ENCODE assay signal across 8 cellular contexts in the genomic region with DNA sequence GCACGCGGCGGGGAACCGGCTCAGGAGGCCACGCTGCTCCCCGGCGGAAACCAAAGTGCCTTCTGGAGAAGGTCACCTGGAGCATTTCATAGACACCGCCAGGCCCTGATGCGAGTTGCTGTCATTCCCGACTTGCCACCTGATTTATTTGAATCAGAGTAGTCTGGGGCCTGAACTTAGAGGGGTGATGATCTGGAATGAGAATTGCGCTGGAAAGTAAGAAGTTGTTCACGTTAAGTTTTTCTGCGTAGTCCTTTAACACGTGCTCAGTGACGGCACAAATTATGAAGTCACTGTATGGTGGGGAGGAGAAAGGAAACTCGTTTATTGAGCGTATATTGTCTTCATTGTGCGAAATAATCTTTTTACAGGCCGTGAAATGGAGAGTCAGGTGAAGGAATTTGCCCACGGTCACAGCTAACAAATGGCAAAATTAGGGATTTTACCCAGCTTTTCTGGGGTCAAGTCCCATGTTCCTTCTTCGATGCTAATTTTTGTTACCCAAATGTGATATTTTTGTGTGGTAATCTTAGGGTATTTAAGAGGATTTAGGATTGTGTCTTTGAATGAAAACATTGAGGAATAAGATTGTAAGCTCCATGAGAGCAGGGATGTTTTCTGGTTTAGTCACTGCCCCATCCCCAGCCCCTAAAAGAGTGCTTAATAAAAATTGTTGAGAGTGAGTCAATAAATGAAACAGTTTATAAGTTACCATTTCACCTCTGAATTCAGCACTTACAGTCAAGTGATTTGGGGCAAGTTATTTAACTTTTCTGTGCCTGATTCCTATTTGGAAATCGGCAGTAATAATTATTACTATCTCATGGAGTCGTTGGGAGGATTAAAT. TPM values are rescaled to one million over a fixed set of nuclear protein-coding genes. Genes with fewer than 3 reads are reported as not detected.
DNase-seq lines count a peak whose midpoint lies in the region; ATAC-seq and TF ChIP-seq lines count a peak whose summit lies in the region.

No MANE protein-coding gene starts in this region.

- peaks cover 24% of the 10 kb centered on the region for H3K4me1 ChIP-seq in Karpas-422 (ENCODE audit: low read length)
- H3K4me1 ChIP-seq in heart left ventricle = peaks cover 0 to 59% (median 36%) of the 10 kb centered on the region in 12 donors
- H3K4me1 ChIP-seq in prostate gland (replicated peaks) = peaks cover 16% of the 10 kb centered on the region

- peak overlapping the region; percentile 92 for H3K4me2 ChIP-seq in Karpas-422 (ENCODE audit: low read depth, low read length, poor library complexity, severe bottlenecking)

- intact Hi-C loops in activated CD4-positive, alpha-beta T cell treated with anti-CD3 and anti-CD28 coated beads, Interleukin-2, amount 10 ng/mL, durations not matched to agents 24 days and 14 days (cut with micrococcal nuclease) = loop anchor here (1.0 to 5.0 kb wide), 4 partner anchors 47 to 205 kb away; a partner anchor contains a TSS
- intact Hi-C loops in heart left ventricle (cut with DNase I) = loop anchor here in 9 of 10 donors (2.0 to 10.0 kb wide), 7 partner anchors 45 to 205 kb away; a partner anchor contains a TSS
- intact Hi-C loops in prostate gland (cut with DNase I) = loop anchor here (2.0 kb wide), 1 partner anchor 47 kb away; a partner anchor contains a TSS

- peak; percentile 21 to 39 for ATAC-seq in activated naive CD4-positive, alpha-beta T cell treated with anti-CD3 and anti-CD28 coated beads, Interleukin-2, amount 50 U/mL, for 72 hours
- ATAC-seq in heart left ventricle = peak in 2 of 4 donors; percentile 21 to 28
- ATAC-seq in GM21367 (IDR thresholded peaks at IDR 0.05; ENCODE audit: unreplicated experiment) = no peak
- no peak for ATAC-seq in GM21526 (IDR thresholded peaks at IDR 0.05; ENCODE audit: low FRiP score, unreplicated experiment)

- no peaks in the 10 kb centered on the region for H3K9me3 Mint-ChIP-seq in activated CD4-positive, alpha-beta T cell treated with anti-CD3 and anti-CD28 coated beads, Interleukin-2, amount 10 ng/mL, durations not matched to agents 24 days and 14 days
- peaks cover 0 to 5% of the 10 kb centered on the region in 2 donors for H3K9me3 Mint-ChIP-seq in activated naive CD4-positive, alpha-beta T cell treated with anti-CD3 and anti-CD28 coated beads, Interleukin-2, amount 50 U/mL, for 72 hours

- peak overlapping the region; percentile 99 for H3K4me3 Mint-ChIP-seq in activated CD4-positive, alpha-beta T cell treated with anti-CD3 and anti-CD28 coated beads, Interleukin-2, amount 10 ng/mL, durations not matched to agents 24 days and 14 days

- H3K36me3 Mint-ChIP-seq in activated CD4-positive, alpha-beta T cell treated with anti-CD3 and anti-CD28 coated beads, Interleukin-2, amount 10 ng/mL, durations not matched to agents 24 days and 14 days (ENCODE audit: low read depth) = peaks cover 34% of the 10 kb centered on the region
- H3K36me3 Mint-ChIP-seq in activated naive CD4-positive, alpha-beta T cell treated with anti-CD3 and anti-CD28 coated beads, Interleukin-2, amount 50 U/mL, for 72 hours = peaks cover 35 to 37% of the 10 kb centered on the region in 2 donors

- TF ChIP-seq POLR2A in heart left ventricle (IDR thresholded peaks at IDR 0.05) (no peak), prostate gland (IDR thresholded peaks at IDR 0.05) (no peak)

- H3K36me3 ChIP-seq in Karpas-422 (ENCODE audit: insufficient read depth, low read length) (peaks cover 36% of the 10 kb centered on the region), heart left ventricle (peaks cover 0 to 27% (median 6%) of the 10 kb centered on the region in 9 donors), prostate gland (no peaks in the 10 kb centered on the region)

- no peak overlapping the region; the same call in 1 of the 2 replicates for H2AFZ ChIP-seq in Karpas-422 (ENCODE audit: low read length)

- H3K27me3 Mint-ChIP-seq in activated CD4-positive, alpha-beta T cell treated with anti-CD3 and anti-CD28 coated beads, Interleukin-2, amount 10 ng/mL, durations not matched to agents 24 days and 14 days = peaks cover 3% of the 10 kb centered on the region

- no peaks in the 10 kb centered on the region for H3K27me3 ChIP-seq in Karpas-422 (ENCODE audit: low read length)
- H3K27me3 ChIP-seq in heart left ventricle = no peaks in the 10 kb centered on the region
- no peaks in the 10 kb centered on the region for H3K27me3 ChIP-seq in prostate gland (replicated peaks; ENCODE audit: insufficient read depth)

- peak overlapping the region; percentile 96 for H3K9ac ChIP-seq in Karpas-422 (ENCODE audit: low read length)

- no peaks in the 10 kb centered on the region for H3K9me2 ChIP-seq in Karpas-422 (replicated peaks; ENCODE audit: insufficient read depth, low read length)

- peaks cover 42% of the 10 kb centered on the region for H3K4me1 Mint-ChIP-seq in activated CD4-positive, alpha-beta T cell treated with anti-CD3 and anti-CD28 coated beads, Interleukin-2, amount 10 ng/mL, durations not matched to agents 24 days and 14 days

- H3K9me3 ChIP-seq in Karpas-422 (ENCODE audit: low read length) (no peaks in the 10 kb centered on the region), heart left ventricle (no peaks in the 10 kb centered on the region), prostate gland (no peaks in the 10 kb centered on the region)

- TF ChIP-seq CTCF in heart left ventricle (IDR thresholded peaks at IDR 0.05) = no peak
- TF ChIP-seq CTCF in prostate gland (IDR thresholded peaks at IDR 0.05) = no peak

- H3K79me2 ChIP-seq in Karpas-422 (ENCODE audit: low read length) = peaks cover 59% of the 10 kb centered on the region

- H3K27ac Mint-ChIP-seq in activated CD4-positive, alpha-beta T cell treated with anti-CD3 and anti-CD28 coated beads, Interleukin-2, amount 10 ng/mL, durations not matched to agents 24 days and 14 days = peak overlapping the region; percentile 100
- H3K27ac Mint-ChIP-seq in activated naive CD4-positive, alpha-beta T cell treated with anti-CD3 and anti-CD28 coated beads, Interleukin-2, amount 50 U/mL, for 72 hours = peak overlapping the region; percentile 96 to 97

- peak; percentile 91 for DNase-seq in activated CD4-positive, alpha-beta T cell treated with anti-CD3 and anti-CD28 coated beads, Interleukin-2, amount 10 ng/mL, durations not matched to agents 24 days and 14 days
- no peak for DNase-seq in activated CD4-positive, alpha-beta T cell treated with anti-CD3 and anti-CD28 coated beads, Interleukin-2, amount 50 U/mL, for 4 hours
- DNase-seq in Karpas-422 (peak; percentile 76), heart left ventricle (no peak), prostate gland (ENCODE audit: low spot score) (peak; percentile 29)
- no peak for DNase-seq in activated naive CD4-positive, alpha-beta T cell treated with anti-CD3 and anti-CD28 coated beads, Interleukin-2, amount 50 U/mL, for 72 hours (ENCODE audit: low spot score in 2 of 2)

- WGBS in heart left ventricle, 4 donors = 11 to 14% (median 13%) methylated on average over 19 to 23 of the region's 23 CpGs
- 12% methylated on average over 23 of the region's 23 CpGs for whole genome bisulfite sequencing in prostate gland

- H4K20me1 ChIP-seq in Karpas-422 (ENCODE audit: insufficient read depth, low read depth, low read length) = peaks cover 17% of the 10 kb centered on the region

- H3K27ac ChIP-seq in Karpas-422 (ENCODE audit: low read length) = peak overlapping the region; percentile 65
- H3K27ac ChIP-seq in heart left ventricle = peak overlapping the region; percentile 91 to 98 (median 96)
- H3K27ac ChIP-seq in prostate gland = peak overlapping the region; percentile 93 to 95

- peak overlapping the region; percentile 86 for H3K4me3 ChIP-seq in Karpas-422 (ENCODE audit: low read length)
- peak overlapping the region; percentile 63 to 95 (median 88) for H3K4me3 ChIP-seq in heart left ventricle
- peak overlapping the region; percentile 69 to 75 for H3K4me3 ChIP-seq in prostate gland

RNA-seq across cellular contexts. Expression of a gene that starts 46.4 kb away (rescaled TPM):
- total RNA-seq in activated CD4-positive, alpha-beta T cell treated with anti-CD3 and anti-CD28 coated beads, Interleukin-2, amount 10 ng/mL, durations not matched to agents 24 days and 14 days = 51.7 and 54.1 TPM in 2 replicates
- not detected in 2 replicates for total RNA-seq in Karpas-422 (2014; rRNA removed; shearing (Covaris generic); ENCODE audit: low replicate concordance)
- total RNA-seq in activated naive CD4-positive, alpha-beta T cell treated with anti-CD3 and anti-CD28 coated beads, Interleukin-2, amount 50 U/mL, for 72 hours = 10 to 100 TPM; 16.2 to 24.0 TPM
- total RNA-seq in heart left ventricle (10 to 100 TPM; 19.3 to 61.4 (median 33.1) TPM), prostate gland (100 to 1,000 TPM; 268 to 514 TPM)
- polyA plus RNA-seq in heart left ventricle = 10 to 100 TPM; 31.2 to 40.0 TPM

Comparison
In these comparisons a context has a peak if more than half of its experiments do, and no peak if none do; other contexts are left out.
1. DNase-seq: peak in activated CD4-positive, alpha-beta T cell treated with anti-CD3 and anti-CD28 coated beads, Interleukin-2, amount 10 ng/mL, durations not matched to agents 24 days and 14 days (single experiment), Karpas-422 (single experiment) and prostate gland (single experiment); none in activated CD4-positive, alpha-beta T cell treated with anti-CD3 and anti-CD28 coated beads, Interleukin-2, amount 50 U/mL, for 4 hours (0 of 2), activated naive CD4-positive, alpha-beta T cell treated with anti-CD3 and anti-CD28 coated beads, Interleukin-2, amount 50 U/mL, for 72 hours (0 of 2) and heart left ventricle (0 of 5).
2. ATAC-seq: peak in activated naive CD4-positive, alpha-beta T cell treated with anti-CD3 and anti-CD28 coated beads, Interleukin-2, amount 50 U/mL, for 72 hours (2 of 2); none in GM21367 (single experiment) and GM21526 (single experiment).
3. RNA of a gene that starts 46.4 kb away (total RNA-seq): 268 to 514 TPM in prostate gland, 51.7 to 54.1 TPM in activated CD4-positive, alpha-beta T cell treated with anti-CD3 and anti-CD28 coated beads, Interleukin-2, amount 10 ng/mL, durations not matched to agents 24 days and 14 days, 19.3 to 61.4 TPM in heart left ventricle and 16.2 to 24.0 TPM in activated naive CD4-positive, alpha-beta T cell treated with anti-CD3 and anti-CD28 coated beads, Interleukin-2, amount 50 U/mL, for 72 hours; not detected in Karpas-422; every median in the first group is over 10 times any median in the second.
4. Peak in every context shown above with its lines, with median percentiles within 50 percentile points of each other: H3K27ac ChIP-seq and H3K4me3 ChIP-seq.